8 cellular contexts compared by ENCODE assay signal in genomic region chr3:143001369-143002082, GRCh38. TPM values are rescaled to one million over a fixed set of nuclear protein-coding genes. Genes with fewer than 3 reads are reported as not detected.
A peak's percentile ranks its signal among the peaks of the same experiment; 100 is the strongest.
DNase-seq lines count a peak whose midpoint lies in the region; ATAC-seq and TF ChIP-seq lines count a peak whose summit lies in the region.

TSS of gene U2SURP (plus strand) at chr3:143001570. CDS start at chr3:143001629, 59 bp downstream.

- H3K4me3 ChIP-seq in OCI-LY3 (ENCODE audit: low read length), result peak within 1 kb of the TSS; percentile 84

- H3K9me3 ChIP-seq in OCI-LY3 (ENCODE audit: insufficient read depth, low read length), result no peaks in the 10 kb centered on the region

- H3K79me2 ChIP-seq in OCI-LY3 (ENCODE audit: low read length), result peaks cover 63% of the 10 kb centered on the region

- H3K36me3 ChIP-seq in OCI-LY3 (replicated peaks; ENCODE audit: low read depth, low read length), result peaks cover 3% of the 10 kb centered on the region

- peak within 1 kb of the TSS; percentile 93 for H2AFZ ChIP-seq in OCI-LY3 (ENCODE audit: low read depth, low read length)

- H3K36me3 Mint-ChIP-seq in endothelial cell (ENCODE audit: low read depth, unreplicated experiment), result peaks cover 6% of the 10 kb centered on the region

- no peaks in the 10 kb centered on the region for H3K27me3 ChIP-seq in OCI-LY3 (ENCODE audit: low read depth, low read length)

- ATAC-seq in GM21515 (IDR thresholded peaks at IDR 0.05; ENCODE audit: unreplicated experiment), result peak; percentile 91

- H4K20me1 ChIP-seq in OCI-LY3 (ENCODE audit: insufficient read depth, low read length), result peaks cover 24% of the 10 kb centered on the region

- TF ChIP-seq CTCF in OCI-LY3 (IDR thresholded peaks at IDR 0.05; ENCODE audit: low read depth, low read length) (no peak), endothelial cell (IDR thresholded peaks at IDR 0.05; ENCODE audit: unreplicated experiment) (no peak)

- H3K9ac ChIP-seq in OCI-LY3 (ENCODE audit: low read length), result peak within 1 kb of the TSS; percentile 90

- peak within 1 kb of the TSS; percentile 93 for H3K4me2 ChIP-seq in OCI-LY3 (ENCODE audit: low read length)

- peaks cover 7% of the 10 kb centered on the region for H3K27me3 Mint-ChIP-seq in endothelial cell (ENCODE audit: unreplicated experiment)

- peak within 1 kb of the TSS; percentile 99 for H3K27ac Mint-ChIP-seq in endothelial cell (ENCODE audit: unreplicated experiment)

- DNase-seq in D341Med (ENCODE audit: low spot score) (peak; percentile 96), HuH-7 (ENCODE audit: low spot score) (peak; percentile 64), endothelial cell (ENCODE audit: low spot score) (peak; percentile 94), midbrain (lab: John Stamatoyannopoulos, UW) (peak; percentile 98)
- DNase-seq in activated CD8-positive, alpha-beta memory T cell treated with anti-CD3 and anti-CD28 coated beads, Interleukin-2, amount 50 U/mL, for 48 hours, result peak; percentile 91
- DNase-seq in stimulated activated CD8-positive, alpha-beta memory T cell treated with anti-CD3 and anti-CD28 coated beads, Interleukin-2, amount 100 ng/mL, for 1 hour (ENCODE audit: low read depth in 2 of 2), result peak; percentile 77 to 83

- peaks cover 22% of the 10 kb centered on the region for H3K4me1 ChIP-seq in OCI-LY3 (ENCODE audit: low read length)

- H3K9me3 Mint-ChIP-seq in endothelial cell (ENCODE audit: unreplicated experiment), result no peaks in the 10 kb centered on the region

- peak within 1 kb of the TSS; percentile 99 for H3K4me3 Mint-ChIP-seq in endothelial cell (ENCODE audit: unreplicated experiment)

- H3K27ac ChIP-seq in OCI-LY3 (ENCODE audit: low read length), result peak within 1 kb of the TSS; percentile 82

- H3K4me1 Mint-ChIP-seq in endothelial cell (ENCODE audit: unreplicated experiment), result peaks cover 22% of the 10 kb centered on the region

RNA-seq across cellular contexts. Expression of gene U2SURP, which starts in this region (rescaled TPM):
- total RNA-seq in endothelial cell (ENCODE audit: unreplicated experiment), result 86.1 TPM

Comparison
In these comparisons a context has a peak if more than half of its experiments do, and no peak if none do; other contexts are left out.
1. Peak in every context shown above with its lines: DNase-seq, ATAC-seq, H3K4me3 ChIP-seq and H3K27ac ChIP-seq.